In genomic region chr14:51806624-51807023, GRCh38 we compare ENCODE assay signal across 22 cellular contexts. TPM values are rescaled to one million over a fixed set of nuclear protein-coding genes. Genes with fewer than 3 reads are reported as not detected.
DNase-seq lines count a peak whose midpoint lies in the region; ATAC-seq, FAIRE-seq and TF ChIP-seq lines count a peak whose summit lies in the region.
"Had no signal": no experiment of that assay in that cellular context is flagged by ENCODE, and none has a peak within 500 bp of the region (broad histone marks: within the 10 kb centered on the region; RNA-seq: fewer than 3 reads in every experiment).

No MANE protein-coding gene starts in this region.

- H3K79me2 ChIP-seq in GM23248 (ENCODE audit: insufficient read depth), result no peaks in the 10 kb centered on the region

- in situ Hi-C loops in GM23248 (cut with MboI), result no loop called here

- H3K36me3 ChIP-seq in GM23248 (ENCODE audit: low read depth) (no peaks in the 10 kb centered on the region), esophagus muscularis mucosa (no peaks in the 10 kb centered on the region)

- peak overlapping the region; percentile 73 to 85 (median 82) for H3K27ac Mint-ChIP-seq in nephron
- H3K27ac Mint-ChIP-seq: CD8-positive, alpha-beta T cell; H9; HFFc6 had no signal

- no peak overlapping the region for H3K27ac ChIP-seq in GM23248
- H3K27ac ChIP-seq in esophagus muscularis mucosa (replicated peaks in 1 of 4), result no peak overlapping the region
- H3K27ac ChIP-seq: PC-9 had no signal

- no peak for TF ChIP-seq EP300 in esophagus muscularis mucosa (IDR thresholded peaks at IDR 0.05)

- H2AFZ ChIP-seq in GM23248, result no peak overlapping the region
- H2AFZ ChIP-seq: PC-9 had no signal

- no peaks in the 10 kb centered on the region for H3F3A ChIP-seq in GM23248 (ENCODE audit: insufficient read depth)

- peaks cover 31% of the 10 kb centered on the region for H3K4me1 Mint-ChIP-seq in nephron
- H3K4me1 Mint-ChIP-seq: H9 had no signal

- H3K4me1 ChIP-seq in GM23248 (ENCODE audit: insufficient read depth) (no peaks in the 10 kb centered on the region), esophagus muscularis mucosa (peaks cover 0 to 17% (median 14%) of the 10 kb centered on the region in 4 donors)

- H3K9me3 Mint-ChIP-seq in nephron, result peaks cover 8% of the 10 kb centered on the region

- no peak for TF ChIP-seq POLR2A in esophagus muscularis mucosa (IDR thresholded peaks at IDR 0.05; ENCODE audit: low read depth)

- no peak for TF ChIP-seq CTCF in esophagus muscularis mucosa (IDR thresholded peaks at IDR 0.05)
- no peak for TF ChIP-seq CTCF in nephron (IDR thresholded peaks at IDR 0.05; ENCODE audit: unreplicated experiment in 3 of 3)

- no peaks in the 10 kb centered on the region for H3K27me3 ChIP-seq in GM23248 (replicated peaks; ENCODE audit: insufficient read depth)
- H3K27me3 ChIP-seq in esophagus muscularis mucosa, result no peaks in the 10 kb centered on the region

- H3K9ac ChIP-seq in GM23248, result no peak overlapping the region

- no peak for FAIRE-seq in urothelium cell line (lab: Jason Lieb, UNC)
- FAIRE-seq: GM12891 had no signal

- H3K4me3 Mint-ChIP-seq in nephron, result no peak overlapping the region
- H3K4me3 Mint-ChIP-seq: CD8-positive, alpha-beta T cell; H9; HFFc6 had no signal

- ATAC-seq in HG03196 (IDR thresholded peaks at IDR 0.05; ENCODE audit: unreplicated experiment), result no peak
- ATAC-seq: CD8-positive, alpha-beta T cell had no signal

- peaks cover 3% of the 10 kb centered on the region for H3K27me3 Mint-ChIP-seq in nephron (ENCODE audit: low read depth)

- no peak overlapping the region for H3K4me3 ChIP-seq in GM23248
- no peak overlapping the region for H3K4me3 ChIP-seq in esophagus muscularis mucosa
- H3K4me3 ChIP-seq: PC-9 had no signal

- no peaks in the 10 kb centered on the region for H4K20me1 ChIP-seq in GM23248 (ENCODE audit: insufficient read depth)

- H3K4me2 ChIP-seq in GM23248 (ENCODE audit: unreplicated experiment), result no peak overlapping the region
- H3K4me2 ChIP-seq: PC-9 had no signal

- H3K9me2 ChIP-seq in GM23248 (ENCODE audit: insufficient read depth), result no peaks in the 10 kb centered on the region

- no peaks in the 10 kb centered on the region for H3K36me3 Mint-ChIP-seq in nephron (ENCODE audit: low read depth)
- H3K36me3 Mint-ChIP-seq: CD8-positive, alpha-beta T cell had no signal

- H3K9me3 ChIP-seq in GM23248 (ENCODE audit: low read depth) (no peaks in the 10 kb centered on the region), esophagus muscularis mucosa (peaks cover 0 to 4% (median 1%) of the 10 kb centered on the region in 4 donors)

- intact Hi-C loops in esophagus muscularis mucosa (cut with DNase I), result no loop called here

- peak; percentile 7 for DNase-seq in GM23248
- DNase-seq in NCI-H69 (lab: John Stamatoyannopoulos, UW), result peak; percentile 77
- peak; percentile 89 for DNase-seq in esophagus muscularis mucosa (ENCODE audit: extremely low spot score)
- no peak for DNase-seq in urothelium cell line (ENCODE audit: low spot score)
- no peak for DNase-seq in stimulated activated CD4-positive, alpha-beta T cell treated with anti-CD3 and anti-CD28 coated beads, Interleukin-4, amount 100 ng/mL, for 4 hours
- no peak for DNase-seq in RPMI8226
- DNase-seq: CD8-positive, alpha-beta T cell; DND-41; H9; HFFc6; KG1; NCI-H1092 treated with DMSO at 0.1 percent for 48 hours; NCI-H1436 treated with DMSO at 0.1 percent for 48 hours; NCI-H1930; NCI-H2227 treated with DMSO at 0.1 percent for 48 hours; NCI-H510A; NCI-H748 treated with DMSO at 0.1 percent for 48 hours; PC-9; SIG-M5 had no signal

- 97 to 100% methylated on average over 1 of the region's 1 CpG for WGBS in GM23248 (ENCODE audit: low coverage in 1 of 2, low lambda C conversion rate in 2 of 2, missing lambda C conversion rate in 2 of 2), 2 experiments
- 100% methylated on average over 1 of the region's 1 CpG for WGBS in esophagus muscularis mucosa

RNA-seq across cellular contexts. Expression of gene GNG2, which starts 53.8 kb away (rescaled TPM):
- total RNA-seq in GM23248 (2014; rRNA removed; shearing (Covaris generic)), result 13.8 and 14.7 TPM in 2 replicates
- 15.0 and 16.5 TPM in 2 replicates for polyA plus RNA-seq in GM23248 (2016; fragmentation: Nextera tagmentation; extraction: Ambion mirVana)
- total RNA-seq in esophagus muscularis mucosa, result 10 to 100 TPM; 15.7 to 19.9 (median 17.7) TPM

Comparison
In these comparisons a context has a peak if more than half of its experiments do, and no peak if none do; other contexts are left out.
1. DNase-seq: peak in GM23248 (single experiment), NCI-H69 (single experiment) and esophagus muscularis mucosa (single experiment); none in urothelium cell line (single experiment), stimulated activated CD4-positive, alpha-beta T cell treated with anti-CD3 and anti-CD28 coated beads, Interleukin-4, amount 100 ng/mL, for 4 hours (0 of 2) and RPMI8226 (single experiment).